In the genomic region with DNA sequence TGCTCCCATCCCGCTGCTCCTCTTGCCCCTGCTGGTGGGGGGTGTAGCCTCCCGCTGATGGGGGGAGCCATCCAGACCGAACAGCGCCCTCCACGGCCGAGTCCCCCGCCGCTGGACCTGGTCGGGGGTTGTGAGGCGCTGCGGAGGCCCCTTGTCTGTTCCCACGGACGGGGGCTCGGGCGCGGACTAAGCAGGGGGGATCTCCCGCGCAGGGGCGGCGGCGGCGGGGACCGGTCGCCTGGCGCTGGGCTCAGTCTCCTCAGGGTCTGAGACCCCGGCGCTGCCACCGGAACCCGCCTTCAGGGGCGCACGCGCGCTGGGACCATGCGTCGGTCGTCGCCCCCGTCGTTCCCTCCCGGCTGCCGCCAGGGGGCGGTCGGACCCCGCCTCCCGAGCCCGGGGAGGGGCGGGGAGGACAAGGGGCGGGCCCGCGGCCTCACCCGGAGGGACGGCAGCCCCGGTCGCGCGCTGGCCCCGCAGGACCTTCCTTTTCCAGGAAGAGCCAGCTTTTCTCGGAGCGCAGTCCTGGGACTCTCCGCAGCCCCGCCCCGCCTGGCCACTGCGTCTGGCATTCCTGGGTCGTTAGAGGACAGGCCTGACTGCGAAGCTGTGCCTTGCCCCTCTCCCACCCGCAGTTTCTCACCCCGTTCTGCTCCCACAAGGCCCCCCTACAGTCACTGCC, we compare ENCODE assay signal across 8 cellular contexts. TPM values are rescaled to one million over a fixed set of nuclear protein-coding genes. Genes with fewer than 3 reads are reported as not detected.
DNase-seq lines count a peak whose midpoint lies in the region; ATAC-seq and TF ChIP-seq lines count a peak whose summit lies in the region.

No MANE protein-coding gene starts in this region.

- peak; percentile 80 for ATAC-seq in GM18502 (IDR thresholded peaks at IDR 0.05; ENCODE audit: poor library complexity, unreplicated experiment)
- peak; percentile 58 for ATAC-seq in HG03045 (IDR thresholded peaks at IDR 0.05; ENCODE audit: unreplicated experiment)

- no peak for TF ChIP-seq POLR2A in lower leg skin (IDR thresholded peaks at IDR 0.05)

- 0 to 1% methylated on average over 14 to 27 of the region's 67 CpGs for WGBS in lower leg skin, 2 donors

- H3K27ac ChIP-seq in ACC112 (ENCODE audit: low read depth, low read length), result no peak overlapping the region

- no peaks in the 10 kb centered on the region for H3K36me3 ChIP-seq in ACC112 (ENCODE audit: insufficient read depth, low read length)

- intact Hi-C loops in lower leg skin (cut with DNase I; ENCODE audit: low total_unique reads), result no loop called here

- peaks cover 10% of the 10 kb centered on the region for H3K4me1 ChIP-seq in ACC112 (ENCODE audit: control insufficient read depth, insufficient read depth, low read length, unreplicated experiment)

- no peaks in the 10 kb centered on the region for H3K79me2 ChIP-seq in ACC112 (ENCODE audit: control insufficient read depth, insufficient read depth, low read length, unreplicated experiment)

- DNase-seq in NCI-H345 (lab: John Stamatoyannopoulos, UW) (peak; percentile 84), dermis blood vessel endothelial cell (peak; percentile 88), lower leg skin (ENCODE audit: low spot score in 2 of 2) (peak; percentile 67 to 96)
- peak; percentile 75 to 77 for DNase-seq in activated CD4-positive, alpha-beta T cell treated with anti-CD3 and anti-CD28 coated beads, Interleukin-2, amount 50 U/mL, for 24 hours (ENCODE audit: low read depth in 1 of 2, low spot score in 1 of 2)
- DNase-seq in stimulated activated CD4-positive, alpha-beta T cell treated with anti-CD3 and anti-CD28 coated beads, Interleukin-4, amount 100 ng/mL, for 4 hours, result peak; percentile 82 to 89

- peak overlapping the region; percentile 98 for H3K4me3 ChIP-seq in ACC112 (ENCODE audit: low read depth, low read length)
- H3K4me3 ChIP-seq in lower leg skin (ENCODE audit: low read depth, poor library complexity, severe bottlenecking), result peak overlapping the region; percentile 50

- H2AFZ ChIP-seq in ACC112 (ENCODE audit: low read length, unreplicated experiment), result peak overlapping the region; percentile 89

- no peaks in the 10 kb centered on the region for H3K27me3 ChIP-seq in ACC112 (ENCODE audit: insufficient read depth, low read length)

- TF ChIP-seq CTCF in lower leg skin (IDR thresholded peaks at IDR 0.05), result no peak

RNA-seq across cellular contexts. Expression of gene IL32, which starts 6.3 kb away (rescaled TPM):
- total RNA-seq in dermis blood vessel endothelial cell (29.5 and 133 TPM in 2 replicates), lower leg skin (1 to 10 TPM in 3 of 4 donors, under 1 TPM in 1; 0.80 to 7.2 (median 5.1) TPM)

RNA-seq across cellular contexts. Expression of gene MMP25, which starts 12.8 kb away (rescaled TPM):
- total RNA-seq in dermis blood vessel endothelial cell (0.09 TPM in 1 of 2 replicates, not detected in the other), lower leg skin (under 1 TPM in 3 of 4 donors, not detected in 1; 0.30 to 0.81 (median 0.49) TPM)

RNA-seq across cellular contexts. Expression of gene BICDL2, which starts 22.4 kb away (rescaled TPM):
- total RNA-seq in dermis blood vessel endothelial cell (not detected in 2 replicates), lower leg skin (100 to 1,000 TPM in 3 of 4 donors, 10 to 100 TPM in 1; 87.2 to 115 (median 106) TPM)

RNA-seq across cellular contexts. Expression of gene THOC6, which starts 35.3 kb away (rescaled TPM):
- total RNA-seq in dermis blood vessel endothelial cell (21.4 and 25.4 TPM in 2 replicates), lower leg skin (10 to 100 TPM; 13.2 to 22.1 (median 20.1) TPM)

RNA-seq across cellular contexts. Expression of gene HCFC1R1, which starts 35.4 kb away (rescaled TPM):
- total RNA-seq in dermis blood vessel endothelial cell, result 2.6 and 5.2 TPM in 2 replicates
- 10 to 100 TPM; 27.5 to 41.5 (median 31.9) TPM for total RNA-seq in lower leg skin

Comparison
In these comparisons a context has a peak if more than half of its experiments do, and no peak if none do; other contexts are left out.
1. RNA of gene BICDL2, which starts 22.4 kb away (total RNA-seq): 87.2 to 115 TPM in lower leg skin; not detected in dermis blood vessel endothelial cell; every median in the first group is over 10 times any median in the second.
2. Peak in every context shown above with its lines, with median percentiles within 50 percentile points of each other: DNase-seq.